In the genomic region with DNA sequence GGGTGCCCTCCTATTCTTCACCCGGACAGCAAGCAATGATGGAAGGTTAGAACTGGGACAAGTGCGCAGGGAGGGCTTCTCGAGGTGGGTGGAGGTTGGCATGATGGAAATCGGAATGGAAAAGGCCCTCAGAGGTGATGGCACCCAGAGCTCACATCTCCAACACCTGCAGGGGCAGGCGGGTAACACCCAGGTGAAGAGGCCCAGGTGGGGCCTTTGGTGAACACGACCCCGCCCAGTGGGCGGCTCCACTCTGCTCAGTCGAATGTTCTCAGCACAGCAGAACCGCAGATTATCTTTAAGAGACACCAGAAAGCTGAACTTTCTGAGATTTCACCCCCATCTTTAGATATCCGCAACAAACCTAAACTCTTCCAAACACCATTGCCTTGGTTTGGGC, we compare ENCODE assay signal across 18 cellular contexts. TPM values are rescaled to one million over a fixed set of nuclear protein-coding genes. Genes with fewer than 3 reads are reported as not detected.
DNase-seq lines count a peak whose midpoint lies in the region; ATAC-seq and TF ChIP-seq lines count a peak whose summit lies in the region.
"Had no signal": no experiment of that assay in that cellular context is flagged by ENCODE, and none has a peak within 500 bp of the region (broad histone marks: within the 10 kb centered on the region; RNA-seq: fewer than 3 reads in every experiment).

No MANE protein-coding gene starts in this region.

- ATAC-seq in GM21717 (IDR thresholded peaks at IDR 0.05; ENCODE audit: unreplicated experiment) (no peak), HG03095 (IDR thresholded peaks at IDR 0.05; ENCODE audit: unreplicated experiment) (no peak), GM21723 (IDR thresholded peaks at IDR 0.05; ENCODE audit: unreplicated experiment) (no peak)

- no peak overlapping the region for H3K4me2 ChIP-seq in osteoblast (ENCODE audit: insufficient read depth, low read length)
- H3K4me2 ChIP-seq: BLaER1 had no signal

- no peaks in the 10 kb centered on the region for H3K36me3 ChIP-seq in osteoblast (ENCODE audit: insufficient read depth, low read length)
- H3K36me3 ChIP-seq: BLaER1 had no signal

- peak; percentile 20 for DNase-seq in NCI-H748 (lab: John Stamatoyannopoulos, UW; ENCODE audit: unreplicated experiment)
- DNase-seq in NCI-H748 treated with DMSO at 0.1 percent for 48 hours (lab: John Stamatoyannopoulos, UW): no peak
- peak; percentile 49 for DNase-seq in NCI-H510A treated with DMSO at 0.1 percent for 48 hours (lab: John Stamatoyannopoulos, UW)
- peak; percentile 43 for DNase-seq in osteoblast (ENCODE audit: insufficient read length, low spot score, missing footprints)
- DNase-seq: 8988T; Calu3; CD4-positive, alpha-beta memory T cell; DMS79 treated with DMSO at 0.1 percent for 48 hours; GF-D8; GOT3; H9 had no signal

- TF ChIP-seq CTCF in osteoblast (IDR thresholded peaks at IDR 0.05; ENCODE audit: extremely low read depth, low read depth, low read length): no peak

- no peak overlapping the region for H2AFZ ChIP-seq in osteoblast (ENCODE audit: low read length)

- H3K27ac ChIP-seq in osteoblast (ENCODE audit: low read depth, low read length): no peak overlapping the region
- H3K27ac ChIP-seq: BLaER1, HL-60 had no signal

- no peaks in the 10 kb centered on the region for H4K20me1 ChIP-seq in osteoblast (ENCODE audit: insufficient read depth, low read length)
- H4K20me1 ChIP-seq: BLaER1 had no signal

- H3K4me1 ChIP-seq in osteoblast (ENCODE audit: insufficient read depth, low read length): no peaks in the 10 kb centered on the region

- no peak overlapping the region for H3K4me3 ChIP-seq in osteoblast (ENCODE audit: insufficient read depth, low read length)
- H3K4me3 ChIP-seq: BLaER1 had no signal

- no peaks in the 10 kb centered on the region for H3K79me2 ChIP-seq in osteoblast (ENCODE audit: insufficient read depth, low read length)

- no peaks in the 10 kb centered on the region for H3K9me3 ChIP-seq in osteoblast (ENCODE audit: low read depth, low read length)
- H3K9me3 ChIP-seq: BLaER1 had no signal

- H3K27me3 ChIP-seq in osteoblast (ENCODE audit: insufficient read depth, low read length): peaks cover 51% of the 10 kb centered on the region
- H3K27me3 ChIP-seq: BLaER1 had no signal

RNA-seq across cellular contexts. Expression of a gene that starts 45.1 kb away (rescaled TPM):
- total RNA-seq in osteoblast: not detected in 2 replicates
- total RNA-seq: A673; CD4-positive, alpha-beta memory T cell; H9; HT1080 had no signal
